In genomic region chr1:27554777-27555699, GRCh38 we compare ENCODE assay signal across 12 cellular contexts. TPM values are rescaled to one million over a fixed set of nuclear protein-coding genes. Genes with fewer than 3 reads are reported as not detected.
DNase-seq lines count a peak whose midpoint lies in the region; ATAC-seq, FAIRE-seq and TF ChIP-seq lines count a peak whose summit lies in the region.
"Had no signal": no experiment of that assay in that cellular context is flagged by ENCODE, and none has a peak within 500 bp of the region (broad histone marks: within the 10 kb centered on the region; RNA-seq: fewer than 3 reads in every experiment).

No MANE protein-coding gene starts in this region.

- H3K27me3 ChIP-seq in HepG2 (ENCODE audit: control insufficient read depth in 1 of 2, insufficient read depth in 2 of 2, low read length in 2 of 2) (no peaks in the 10 kb centered on the region), right lobe of liver (no peaks in the 10 kb centered on the region), aorta (ENCODE audit: control insufficient read depth in 1 of 2, insufficient read depth in 2 of 2, low read length in 1 of 2) (no peaks in the 10 kb centered on the region)

- no peaks in the 10 kb centered on the region for H3K79me2 ChIP-seq in HepG2 (ENCODE audit: insufficient read depth, low read length)

- H3K4me3 ChIP-seq in HepG2 (replicated peaks in 1 of 3; ENCODE audit: insufficient read depth in 1 of 3, low read depth in 2 of 3, low read length in 3 of 3) (peak overlapping the region in 1 of 3 experiments; percentile 21; a peak in 2 of 6 replicates), right lobe of liver (no peak overlapping the region), aorta (ENCODE audit: low read length in 2 of 2) (no peak overlapping the region)
- H3K4me3 ChIP-seq: HAP-1 had no signal

- H3K9ac ChIP-seq in HepG2 (ENCODE audit: insufficient read depth, low read depth, low read length) = peak overlapping the region; percentile 46

- TF ChIP-seq RAD21 in HepG2 (CRISPR knock-in tag; IDR thresholded peaks at IDR 0.05) = no peak

- no peak for TF ChIP-seq EP300 in HepG2 (IDR thresholded peaks at IDR 0.05; ENCODE audit: low read depth in 2 of 2, low read length in 2 of 2)
- no peak for TF ChIP-seq EP300 in HepG2 (CRISPR knock-in tag; IDR thresholded peaks at IDR 0.05; ENCODE audit: borderline replicate concordance)

- H3K4me1 ChIP-seq in HepG2 (ENCODE audit: insufficient read depth, low read length) (peaks cover 43% of the 10 kb centered on the region), right lobe of liver (peaks cover 0 to 25% (median 0%) of the 10 kb centered on the region in 4 donors), aorta (ENCODE audit: control insufficient read depth in 1 of 2, insufficient read depth in 2 of 2, low read length in 2 of 2) (peaks cover 0 to 4% of the 10 kb centered on the region in 2 donors)

- H4K20me1 ChIP-seq in HepG2 (ENCODE audit: insufficient read depth, low read length) = no peaks in the 10 kb centered on the region

- peaks cover 42% of the 10 kb centered on the region for H3K36me3 Mint-ChIP-seq in nephron (ENCODE audit: low read depth)

- in situ Hi-C loops in HepG2 (cut with HindIII; ENCODE audit: extremely low pct_ligation_motif_present, low pct_unique_long_range_greater_than_20kb) = loop anchor here (5.0 kb wide), 1 partner anchor 52 kb away; no protein-coding TSS in a partner anchor

- no peak for TF ChIP-seq CTCF in HepG2 (CRISPR knock-in tag; IDR thresholded peaks at IDR 0.05)
- TF ChIP-seq CTCF in right lobe of liver (IDR thresholded peaks at IDR 0.05) = no peak
- TF ChIP-seq CTCF in nephron (IDR thresholded peaks at IDR 0.05; ENCODE audit: unreplicated experiment in 3 of 3) = no peak

- ATAC-seq in HepG2 (no peak), right lobe of liver (no peak), aorta (ENCODE audit: low FRiP score) (peak; percentile 60), GM19023 (IDR thresholded peaks at IDR 0.05; ENCODE audit: unreplicated experiment) (no peak)

- FAIRE-seq in HepG2 (lab: Jason Lieb, UNC) = no peak

- no peaks in the 10 kb centered on the region for H3K9me3 ChIP-seq in HepG2 (ENCODE audit: low read length)
- no peaks in the 10 kb centered on the region for H3K9me3 ChIP-seq in right lobe of liver
- no peaks in the 10 kb centered on the region for H3K9me3 ChIP-seq in aorta (ENCODE audit: control insufficient read depth, low read length)
- H3K9me3 ChIP-seq: HAP-1 had no signal

- peak overlapping the region; percentile 63 to 94 (median 93) for H3K27ac Mint-ChIP-seq in nephron

- no peaks in the 10 kb centered on the region for H3K9me3 Mint-ChIP-seq in nephron
- H3K9me3 Mint-ChIP-seq: neural crest cell had no signal

- BruUV-seq in HepG2 (replicated peaks; lab: Mats Ljungman, UMichigan) = no TSS peak

- POLR2A ChIA-PET in HepG2 (lab: Yijun Ruan, JAX) = interaction anchor here (0.7 to 2.0 kb wide), 11 partner anchors 9 to 52 kb away, joined by 3 to 20 read pairs (median 5); partner anchors contain the start of gene AHDC1

- no peaks in the 10 kb centered on the region for H3K27me3 Mint-ChIP-seq in nephron (ENCODE audit: low read depth)

- H2AFZ ChIP-seq in HepG2 (ENCODE audit: low read length) = no peak overlapping the region

- no peak overlapping the region for H3K4me3 Mint-ChIP-seq in nephron
- H3K4me3 Mint-ChIP-seq: neural crest cell had no signal

- intact Hi-C loops in HepG2 (cut with micrococcal nuclease; ENCODE audit: unreplicated experiment) (no loop called here), right lobe of liver (cut with DNase I) (loop anchor here (5.0 to 10.0 kb wide), 3 partner anchors 42 to 110 kb away; partner anchors contain the start of gene AHDC1 (in 1 of the 2)), aorta (cut with DNase I) (loop anchor here (5.0 kb wide), 4 partner anchors 63 to 153 kb away; partner anchors contain the start of gene WASF2 (in 1 of the 2))

- H3K36me3 ChIP-seq in HepG2 (replicated peaks in 1 of 2; ENCODE audit: control insufficient read depth in 1 of 2, insufficient read depth in 2 of 2, low read length in 2 of 2) (peaks cover 8% of the 10 kb centered on the region in 2 experiments; a peak in 3 of 5 replicates), right lobe of liver (peaks cover 0 to 17% (median 2%) of the 10 kb centered on the region in 4 donors), aorta (ENCODE audit: control insufficient read depth in 1 of 2, insufficient read depth in 2 of 2, low read length in 1 of 2) (peaks cover 0 to 6% of the 10 kb centered on the region in 2 donors)
- H3K36me3 ChIP-seq: HAP-1 had no signal

- H3K4me2 ChIP-seq in HepG2 (ENCODE audit: low read depth, low read length) = peak overlapping the region; percentile 46

- CTCF ChIA-PET in HepG2 (lab: Yijun Ruan, JAX; ENCODE audit: low intra/inter-chr PET ratio, low total read pairs) = no interaction called here

- H3K4me1 Mint-ChIP-seq in nephron = peaks cover 45% of the 10 kb centered on the region

- 68% methylated on average over 8 of the region's 8 CpGs for WGBS in HepG2 (ENCODE audit: low lambda C conversion rate)
- 48% methylated on average over 7 of the region's 8 CpGs for WGBS in right lobe of liver (ENCODE audit: insufficient coverage, low coverage, low lambda C conversion rate, missing lambda C conversion rate)
- 25% methylated on average over 8 of the region's 8 CpGs for WGBS in aorta, 2 donors

- H3K27ac ChIP-seq in HepG2 (ENCODE audit: extremely low read length, insufficient read depth, low read length) = peak overlapping the region; percentile 54
- peak overlapping the region in 1 of 3 donors; percentile 43 for H3K27ac ChIP-seq in right lobe of liver
- H3K27ac ChIP-seq in epithelial cell of prostate = peak overlapping the region; percentile 92
- H3K27ac ChIP-seq in aorta (ENCODE audit: low read depth in 1 of 2, low read length in 2 of 2) = peak overlapping the region; percentile 15 to 71

- DNase-seq in HepG2 (ENCODE audit: low spot score) (no peak), right lobe of liver (no peak), epithelial cell of prostate (ENCODE audit: low read depth, low spot score) (no peak), aorta (peak in 1 of 2 donors; percentile 77), iPS-NIHi11 (ENCODE audit: low spot score) (no peak), NCI-H1092 (lab: John Stamatoyannopoulos, UW) (no peak)
- DNase-seq: activated T-cell treated with anti-CD3 and anti-CD28 coated beads, Interleukin-2, amount 50 U/mL, for 48 hours; NCI-H2029 treated with DMSO at 0.1 percent for 48 hours had no signal

- TF ChIP-seq POLR2A in HepG2 (IDR thresholded peaks at IDR 0.05; ENCODE audit: insufficient read depth in 1 of 2, low read depth in 2 of 2, low read length in 2 of 2) (no peak), right lobe of liver (IDR thresholded peaks at IDR 0.05) (no peak)

TF ChIP-seq in HepG2, 621 proteins besides CTCF, POLR2A, EP300 and RAD21:
- TF ChIP-seq PBX3 (CRISPR knock-in tag; IDR thresholded peaks at IDR 0.05; ENCODE audit: borderline replicate concordance) = no peak
- peak; percentile 88 for TF ChIP-seq ZNF263 (CRISPR knock-in tag; IDR thresholded peaks at IDR 0.05)
- peak; percentile 39; the same call in 1 of the 2 replicates for TF ChIP-seq ZNF501 (CRISPR knock-in tag; IDR thresholded peaks at IDR 0.05)
- TF ChIP-seq ZNF629 (CRISPR knock-in tag; conservative IDR thresholded peaks at IDR 0.05) = peak; percentile 84

RNA-seq across cellular contexts. Expression of gene AHDC1, which starts 48.9 kb away (rescaled TPM):
- 2.6 and 2.7 TPM in 2 replicates for total RNA-seq in HepG2 (2016; rRNA removed; fragmentation: Illumina TruSeq; extraction: Trizol)
- 1.9 and 2.6 TPM in 2 replicates for total RNA-seq in HepG2 (2016; cell fraction: cytosol; rRNA removed; fragmentation: Illumina TruSeq; extraction: Trizol; ENCODE audit: low read depth)
- total RNA-seq in HepG2 (2016; cell fraction: insoluble cytoplasmic fraction; rRNA removed; fragmentation: Illumina TruSeq; extraction: Trizol) = 3.1 and 3.5 TPM in 2 replicates
- total RNA-seq in HepG2 (2016; cell fraction: membrane; rRNA removed; fragmentation: Illumina TruSeq; extraction: Trizol) = 1.6 and 2.4 TPM in 2 replicates
- 3.0 and 6.6 TPM in 2 replicates for total RNA-seq in HepG2 (2016; cell fraction: nucleus; rRNA removed; fragmentation: Illumina TruSeq; extraction: Trizol)
- 1.0 and 1.2 TPM in 2 replicates for polyA plus RNA-seq in HepG2 (2011; rRNA removed)
- 0.52 and 0.72 TPM in 2 replicates for polyA plus RNA-seq in HepG2 (2011; cell fraction: cytosol; rRNA removed)
- 7.0 and 8.3 TPM in 2 replicates for polyA plus RNA-seq in HepG2 (2011; cell fraction: nucleus; rRNA removed)
- 4.7 and 7.3 TPM in 2 replicates for polyA plus RNA-seq in HepG2 (2012)
- 0.24 and 0.35 TPM in 2 replicates for polyA plus RNA-seq in HepG2 (2016; cell fraction: cytosol; fragmentation: Illumina TruSeq; extraction: Trizol; ENCODE audit: low read depth)
- polyA plus RNA-seq in HepG2 (2016; cell fraction: insoluble cytoplasmic fraction; fragmentation: Illumina TruSeq; extraction: Trizol; ENCODE audit: low read depth) = 3.9 and 4.0 TPM in 2 replicates
- 0.32 and 0.57 TPM in 2 replicates for polyA plus RNA-seq in HepG2 (2016; cell fraction: membrane; fragmentation: Illumina TruSeq; extraction: Trizol; ENCODE audit: low read depth)
- polyA plus RNA-seq in HepG2 (2016; cell fraction: nucleus; fragmentation: Illumina TruSeq; extraction: Trizol; ENCODE audit: insufficient read depth, low read depth) = 12.2 and 16.8 TPM in 2 replicates
- polyA minus RNA-seq in HepG2 (2011; rRNA and poly(A)+ RNA removed; ENCODE audit: low replicate concordance) = 3.1 and 6.5 TPM in 2 replicates
- 3.1 and 3.7 TPM in 2 replicates for polyA minus RNA-seq in HepG2 (2011; cell fraction: cytosol; rRNA and poly(A)+ RNA removed)
- polyA minus RNA-seq in HepG2 (2011; cell fraction: nucleus; rRNA and poly(A)+ RNA removed) = 5.1 and 5.3 TPM in 2 replicates
- total RNA-seq in right lobe of liver = 10 to 100 TPM in 3 of 6 experiments, 1 to 10 TPM in 3; 5.5 to 21.3 (median 10.9) TPM
- total RNA-seq in aorta = 10 to 100 TPM; 63.5 to 89.1 TPM
- 10 to 100 TPM in 1 of 2 donors, 1 to 10 TPM in 1; 7.8 to 23.9 TPM for polyA plus RNA-seq in aorta
